Comparison of ENCODE assay signal across 9 cellular contexts in genomic region chr5:76583163-76584047, GRCh38. TPM values are rescaled to one million over a fixed set of nuclear protein-coding genes. Genes with fewer than 3 reads are reported as not detected.
A peak's percentile ranks its signal among the peaks of the same experiment; 100 is the strongest.
DNase-seq lines count a peak whose midpoint lies in the region; ATAC-seq, FAIRE-seq and TF ChIP-seq lines count a peak whose summit lies in the region.
"Had no signal": no experiment of that assay in that cellular context is flagged by ENCODE, and none has a peak within 500 bp of the region (broad histone marks: within the 10 kb centered on the region; RNA-seq: fewer than 3 reads in every experiment).

No MANE protein-coding gene starts in this region.

- intact Hi-C loops in kidney (cut with DNase I), result no loop called here

- DNase-seq in AG09309 (ENCODE audit: low read depth) (no peak), GM23248 (peak; percentile 39), kidney (no peak), amniotic stem cell (lab: John Stamatoyannopoulos, UW) (no peak), coronary artery (ENCODE audit: low spot score) (no peak), NCI-H2081 (lab: John Stamatoyannopoulos, UW) (no peak)
- DNase-seq in activated naive CD8-positive, alpha-beta T cell treated with anti-CD3 and anti-CD28 coated beads, Interleukin-2, amount 50 U/mL, for 24 hours, result no peak
- DNase-seq: activated CD4-positive, alpha-beta T cell treated with anti-CD3 and anti-CD28 coated beads for 1 hour had no signal

- in situ Hi-C loops in GM23248 (cut with MboI), result no loop called here

- WGBS in GM23248 (ENCODE audit: low coverage in 1 of 2, low lambda C conversion rate in 2 of 2, missing lambda C conversion rate in 2 of 2), 2 experiments, result 18 to 20% methylated on average over 7 of the region's 7 CpGs

- H3K36me3 ChIP-seq in GM23248 (ENCODE audit: low read depth), result no peaks in the 10 kb centered on the region
- H3K36me3 ChIP-seq in kidney (ENCODE audit: control insufficient read depth in 1 of 2, insufficient read depth in 2 of 2, low read length in 2 of 2), result no peaks in the 10 kb centered on the region

- no peak overlapping the region for H3K4me3 ChIP-seq in AG09309 (ENCODE audit: control insufficient read depth, low read depth, low read length)
- H3K4me3 ChIP-seq in GM23248, result no peak overlapping the region
- no peak overlapping the region for H3K4me3 ChIP-seq in kidney (ENCODE audit: low read length in 2 of 2)
- H3K4me3 ChIP-seq in coronary artery, result no peak overlapping the region

- no peaks in the 10 kb centered on the region for H3K9me3 Mint-ChIP-seq in activated naive CD8-positive, alpha-beta T cell treated with anti-CD3 and anti-CD28 coated beads, Interleukin-2, amount 50 U/mL, for 24 hours

- no peak overlapping the region for H3K4me3 Mint-ChIP-seq in activated naive CD8-positive, alpha-beta T cell treated with anti-CD3 and anti-CD28 coated beads, Interleukin-2, amount 50 U/mL, for 24 hours

- H3K27ac Mint-ChIP-seq in activated naive CD8-positive, alpha-beta T cell treated with anti-CD3 and anti-CD28 coated beads, Interleukin-2, amount 50 U/mL, for 24 hours, result peak overlapping the region; percentile 75

- peaks cover 19% of the 10 kb centered on the region for H3K4me1 Mint-ChIP-seq in activated naive CD8-positive, alpha-beta T cell treated with anti-CD3 and anti-CD28 coated beads, Interleukin-2, amount 50 U/mL, for 24 hours

- no peaks in the 10 kb centered on the region for H3F3A ChIP-seq in GM23248 (ENCODE audit: insufficient read depth)

- H2AFZ ChIP-seq in GM23248, result no peak overlapping the region

- H3K9me3 ChIP-seq in GM23248 (ENCODE audit: low read depth), result no peaks in the 10 kb centered on the region
- H3K9me3 ChIP-seq in kidney (ENCODE audit: control insufficient read depth in 1 of 2, low read length in 2 of 2), result no peaks in the 10 kb centered on the region

- no peak overlapping the region for H3K9ac ChIP-seq in GM23248
- no peak overlapping the region for H3K9ac ChIP-seq in kidney (ENCODE audit: low read length in 2 of 2)

- no peak overlapping the region for H3K4me2 ChIP-seq in GM23248 (ENCODE audit: unreplicated experiment)

- H3K27me3 Mint-ChIP-seq in activated naive CD8-positive, alpha-beta T cell treated with anti-CD3 and anti-CD28 coated beads, Interleukin-2, amount 50 U/mL, for 24 hours, result no peaks in the 10 kb centered on the region

- peak; percentile 98 for FAIRE-seq in kidney (lab: Jason Lieb, UNC)

- H3K79me2 ChIP-seq in GM23248 (ENCODE audit: insufficient read depth), result no peaks in the 10 kb centered on the region

- no peak for ATAC-seq in activated naive CD8-positive, alpha-beta T cell treated with anti-CD3 and anti-CD28 coated beads, Interleukin-2, amount 50 U/mL, for 24 hours
- ATAC-seq in HG03378 (IDR thresholded peaks at IDR 0.05; ENCODE audit: unreplicated experiment), result no peak

- H3K4me1 ChIP-seq in GM23248 (ENCODE audit: insufficient read depth) (no peaks in the 10 kb centered on the region), kidney (ENCODE audit: control insufficient read depth in 1 of 2, insufficient read depth in 1 of 2, low read depth in 1 of 2, low read length in 2 of 2) (peaks cover 10 to 17% of the 10 kb centered on the region in 2 donors)

- H3K27me3 ChIP-seq in GM23248 (replicated peaks; ENCODE audit: insufficient read depth), result peaks cover 40% of the 10 kb centered on the region

- H4K20me1 ChIP-seq in GM23248 (ENCODE audit: insufficient read depth), result no peaks in the 10 kb centered on the region

- H3K36me3 Mint-ChIP-seq in activated naive CD8-positive, alpha-beta T cell treated with anti-CD3 and anti-CD28 coated beads, Interleukin-2, amount 50 U/mL, for 24 hours (ENCODE audit: low read depth), result no peaks in the 10 kb centered on the region

- H3K9me2 ChIP-seq in GM23248 (ENCODE audit: insufficient read depth), result no peaks in the 10 kb centered on the region

- TF ChIP-seq CTCF in AG09309 (IDR thresholded peaks at IDR 0.05; ENCODE audit: control insufficient read depth, insufficient read depth, low read depth, low read length, missing control alignments), result peak; percentile 41
- TF ChIP-seq CTCF in kidney (IDR thresholded peaks at IDR 0.05; ENCODE audit: borderline replicate concordance, extremely low read depth, insufficient read depth), result peak; percentile 18
- TF ChIP-seq CTCF in coronary artery (IDR thresholded peaks at IDR 0.05), result no peak

- H3K27ac ChIP-seq in GM23248 (no peak overlapping the region), kidney (ENCODE audit: low read depth in 2 of 2, low read length in 2 of 2) (no peak overlapping the region), coronary artery (no peak overlapping the region)

RNA-seq across cellular contexts. Expression of gene F2RL2, which starts 39.8 kb away (rescaled TPM):
- under 0.01 TPM in 1 of 2 replicates, not detected in the other for total RNA-seq in GM23248 (2014; rRNA removed; shearing (Covaris generic))
- 0.05 TPM in 1 of 2 replicates, not detected in the other for polyA plus RNA-seq in GM23248 (2016; fragmentation: Nextera tagmentation; extraction: Ambion mirVana)
- total RNA-seq in kidney, result 0.44 TPM
- 0.32 TPM for polyA plus RNA-seq in kidney (ENCODE audit: insufficient read depth, low read depth, low replicate concordance)
